Comparison of ENCODE assay signal across 17 cellular contexts in the genomic region with DNA sequence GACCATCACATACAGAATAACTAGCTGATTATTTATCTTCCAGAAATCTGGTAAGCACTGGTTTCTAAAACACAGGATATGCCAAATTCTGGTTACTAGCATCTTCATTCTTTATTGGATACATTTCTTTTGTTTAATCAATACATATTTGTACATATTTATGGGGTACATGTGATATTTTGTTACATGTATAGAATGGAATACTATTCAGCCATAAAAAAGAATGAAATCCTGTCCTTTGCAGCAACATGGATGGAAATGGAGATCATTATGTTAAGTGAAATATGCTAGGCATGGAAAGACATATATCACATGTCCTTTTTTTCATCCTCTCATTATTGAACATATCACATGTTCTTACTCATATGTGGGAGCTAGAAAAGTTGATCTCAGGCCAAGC. TPM values are rescaled to one million over a fixed set of nuclear protein-coding genes. Genes with fewer than 3 reads are reported as not detected.
DNase-seq lines count a peak whose midpoint lies in the region; ATAC-seq and TF ChIP-seq lines count a peak whose summit lies in the region.
"Had no signal": no experiment of that assay in that cellular context is flagged by ENCODE, and none has a peak within 500 bp of the region (broad histone marks: within the 10 kb centered on the region; RNA-seq: fewer than 3 reads in every experiment).

No MANE protein-coding gene starts in this region.

- H3K4me1 Mint-ChIP-seq in T-helper 17 cell, result peaks cover 12% of the 10 kb centered on the region
- H3K4me1 Mint-ChIP-seq in stimulated activated naive B cell treated with anti-CD40 and anti-IgM and Interleukin-4, amounts not matched to agents 10 μg/mL and 1 μg/mL and 100 μg/mL, for 72 hours, result peaks cover 12 to 23% of the 10 kb centered on the region in 2 donors

- H3K27me3 Mint-ChIP-seq in T-helper 17 cell, result no peaks in the 10 kb centered on the region
- no peaks in the 10 kb centered on the region for H3K27me3 Mint-ChIP-seq in stimulated activated naive B cell treated with anti-CD40 and anti-IgM and Interleukin-4, amounts not matched to agents 10 μg/mL and 1 μg/mL and 100 μg/mL, for 72 hours
- H3K27me3 Mint-ChIP-seq: B cell; CD4-positive, alpha-beta T cell had no signal

- TF ChIP-seq CTCF in HEK293 (tag by site-specific recombination; IDR thresholded peaks at IDR 0.05), result no peak

- no peak for ATAC-seq in T-helper 17 cell
- ATAC-seq in stimulated activated naive B cell treated with anti-CD40 and anti-IgM and Interleukin-4, amounts not matched to agents 10 μg/mL and 1 μg/mL and 100 μg/mL, for 72 hours (replicated peaks), result no peak
- no peak for ATAC-seq in GM18502 (IDR thresholded peaks at IDR 0.05; ENCODE audit: poor library complexity, unreplicated experiment)
- no peak for ATAC-seq in HG02981 (IDR thresholded peaks at IDR 0.05; ENCODE audit: unreplicated experiment)
- ATAC-seq: A549; CD8-positive, alpha-beta T cell had no signal

- H3K27ac ChIP-seq in HEK293 (ENCODE audit: extremely low read depth, low read depth, low read length), result no peak overlapping the region
- H3K27ac ChIP-seq: 22Rv1; A549; BLaER1 treated with 17β-estradiol and CSF1 and Interleukin-3, amounts not matched to agents 10 nM and 100 nM; C4-2B had no signal

- H3K36me3 ChIP-seq in HEK293 (ENCODE audit: control insufficient read depth in 2 of 2, insufficient read depth in 1 of 2, low read length in 2 of 2), result no peaks in the 10 kb centered on the region
- H3K36me3 ChIP-seq: BLaER1 treated with 17β-estradiol and CSF1 and Interleukin-3, amounts not matched to agents 10 nM and 100 nM had no signal

- CTCF ChIA-PET in HEK293 (lab: Yijun Ruan, JAX), result interaction anchor here (1.0 kb wide), 1 partner anchor 9 kb away, joined by 3 read pairs; no protein-coding TSS in a partner anchor

- H3K36me3 Mint-ChIP-seq in T-helper 17 cell (ENCODE audit: low read depth), result no peaks in the 10 kb centered on the region
- H3K36me3 Mint-ChIP-seq in stimulated activated naive B cell treated with anti-CD40 and anti-IgM and Interleukin-4, amounts not matched to agents 10 μg/mL and 1 μg/mL and 100 μg/mL, for 72 hours, result no peaks in the 10 kb centered on the region
- H3K36me3 Mint-ChIP-seq: CD8-positive, alpha-beta T cell had no signal

- no peaks in the 10 kb centered on the region for H3K9me3 Mint-ChIP-seq in stimulated activated naive B cell treated with anti-CD40 and anti-IgM and Interleukin-4, amounts not matched to agents 10 μg/mL and 1 μg/mL and 100 μg/mL, for 72 hours
- H3K9me3 Mint-ChIP-seq: CD4-positive, alpha-beta T cell; CD8-positive, alpha-beta T cell had no signal

- peak overlapping the region; percentile 90 for H3K27ac Mint-ChIP-seq in T-helper 17 cell
- peak overlapping the region; percentile 9 for H3K27ac Mint-ChIP-seq in stimulated activated naive B cell treated with anti-CD40 and anti-IgM and Interleukin-4, amounts not matched to agents 10 μg/mL and 1 μg/mL and 100 μg/mL, for 72 hours
- H3K27ac Mint-ChIP-seq: B cell; CD4-positive, alpha-beta T cell; CD8-positive, alpha-beta T cell had no signal

- no peak for DNase-seq in T-helper 17 cell
- no peak for DNase-seq in stimulated activated naive B cell treated with anti-CD40 and anti-IgM and Interleukin-4, amounts not matched to agents 10 μg/mL and 1 μg/mL and 100 μg/mL, for 72 hours
- DNase-seq: AML-193; Caco-2; Calu3; CD4-positive, alpha-beta T cell; CD8-positive, alpha-beta T cell; DMS79 treated with DMSO at 0.1 percent for 48 hours; GF-D8 had no signal

- POLR2A ChIA-PET in HEK293 (lab: Yijun Ruan, JAX), result no interaction called here

- no peak overlapping the region for H3K4me3 ChIP-seq in HEK293 (ENCODE audit: low read depth, low read length)
- H3K4me3 ChIP-seq: A549; BLaER1 treated with 17β-estradiol and CSF1 and Interleukin-3, amounts not matched to agents 10 nM and 100 nM had no signal

- H3K4me1 ChIP-seq in HEK293 (ENCODE audit: control insufficient read depth, insufficient read depth, low read length), result no peaks in the 10 kb centered on the region
- H3K4me1 ChIP-seq: Caco-2 had no signal

- H3K9me3 ChIP-seq in HEK293 (ENCODE audit: control insufficient read depth, insufficient read depth, low read depth, low read length) (no peaks in the 10 kb centered on the region), T-helper 17 cell (ENCODE audit: control insufficient read depth, low read length, poor library complexity, severe bottlenecking) (no peaks in the 10 kb centered on the region)
- H3K9me3 ChIP-seq: A549 had no signal

- no peak overlapping the region for H3K4me3 Mint-ChIP-seq in T-helper 17 cell
- H3K4me3 Mint-ChIP-seq in stimulated activated naive B cell treated with anti-CD40 and anti-IgM and Interleukin-4, amounts not matched to agents 10 μg/mL and 1 μg/mL and 100 μg/mL, for 72 hours, result no peak overlapping the region
- H3K4me3 Mint-ChIP-seq: B cell; CD4-positive, alpha-beta T cell; CD8-positive, alpha-beta T cell had no signal

TF ChIP-seq in HEK293, 187 proteins besides CTCF, POLR2A, EP300 and RAD21:
- TF ChIP-seq ZNF311 (tag by site-specific recombination; IDR thresholded peaks at IDR 0.05; ENCODE audit: borderline replicate concordance), result no peak
- TF ChIP-seq KLF9 (tag by site-specific recombination; IDR thresholded peaks at IDR 0.05; ENCODE audit: low read depth), result no peak
- no peak for TF ChIP-seq ZNF514 (tag by site-specific recombination; IDR thresholded peaks at IDR 0.05)
- TF ChIP-seq ZNF324 (tag by site-specific recombination; IDR thresholded peaks at IDR 0.05), result no peak
- TF ChIP-seq ZNF146 (tag by site-specific recombination; IDR thresholded peaks at IDR 0.05), result peak; percentile 62
- TF ChIP-seq ZNF2 (tag by site-specific recombination; IDR thresholded peaks at IDR 0.05), result no peak

RNA-seq across cellular contexts. Expression of a gene that starts 32.7 kb away (rescaled TPM):
- total RNA-seq in T-helper 17 cell, result 10 to 100 TPM; 21.4 to 27.6 TPM
